25 cellular contexts compared by ENCODE assay signal in genomic region chr14:89123851-89124250, GRCh38.
"Had no signal": no experiment of that assay in that cellular context is flagged by ENCODE, and none has a peak within 500 bp of the region (broad histone marks: within the 10 kb centered on the region; RNA-seq: fewer than 3 reads in every experiment).

No MANE protein-coding gene starts in this region.

- H3K36me3 Mint-ChIP-seq: brain; stimulated activated effector memory CD8-positive, alpha-beta T cell treated with anti-CD3 and anti-CD28 coated beads, Interleukin-12 subunit alpha, Interleukin-12 subunit beta, amount 100 ng/mL, for 72 hours had no signal

- H3K36me3 ChIP-seq: colonic mucosa, stomach, vagina had no signal

- FAIRE-seq: kidney had no signal

- H3K4me1 ChIP-seq: colonic mucosa, parathyroid adenoma, stomach, vagina had no signal

- H3K9me3 ChIP-seq: colonic mucosa, vagina had no signal

- H3K4me3 Mint-ChIP-seq: activated CD4-positive, alpha-beta T cell treated with anti-CD3 and anti-CD28 coated beads, Interleukin-2, amount 10 ng/mL, durations not matched to agents 7 days and 5 days; activated CD8-positive, alpha-beta T cell treated with anti-CD3 and anti-CD28 coated beads, Interleukin-2, amount 10 ng/mL, durations not matched to agents 7 days and 5 days; activated naive CD4-positive, alpha-beta T cell treated with anti-CD3 and anti-CD28 coated beads for 36 hours; activated naive CD8-positive, alpha-beta T cell treated with anti-CD3 and anti-CD28 coated beads, Interleukin-2, amount 50 U/mL, for 24 hours; activated T-cell treated with anti-CD3 and anti-CD28 coated beads, Interleukin-2, amount 50 U/mL, for 4 hours; brain; nephron; stimulated activated effector memory CD8-positive, alpha-beta T cell treated with anti-CD3 and anti-CD28 coated beads, Interleukin-12 subunit alpha, Interleukin-12 subunit beta, amount 100 ng/mL, for 72 hours had no signal

- H3K79me2 ChIP-seq: parathyroid adenoma had no signal

- H3K4me3 ChIP-seq: colonic mucosa, smooth muscle cell, stomach, vagina had no signal

- H3K9me3 Mint-ChIP-seq: activated CD4-positive, alpha-beta T cell treated with anti-CD3 and anti-CD28 coated beads, Interleukin-2, amount 10 ng/mL, durations not matched to agents 7 days and 5 days; stimulated activated effector memory CD8-positive, alpha-beta T cell treated with anti-CD3 and anti-CD28 coated beads, Interleukin-12 subunit alpha, Interleukin-12 subunit beta, amount 100 ng/mL, for 72 hours had no signal

- H2AFZ ChIP-seq: parathyroid adenoma had no signal

- H3K4me2 ChIP-seq: smooth muscle cell had no signal

- H3K4me1 Mint-ChIP-seq: activated CD4-positive, alpha-beta T cell treated with anti-CD3 and anti-CD28 coated beads, Interleukin-2, amount 10 ng/mL, durations not matched to agents 7 days and 5 days; activated naive CD8-positive, alpha-beta T cell treated with anti-CD3 and anti-CD28 coated beads, Interleukin-2, amount 50 U/mL, for 24 hours; stimulated activated effector memory CD8-positive, alpha-beta T cell treated with anti-CD3 and anti-CD28 coated beads, Interleukin-12 subunit alpha, Interleukin-12 subunit beta, amount 100 ng/mL, for 72 hours had no signal

- H3K27ac Mint-ChIP-seq: activated CD4-positive, alpha-beta T cell treated with anti-CD3 and anti-CD28 coated beads, Interleukin-2, amount 10 ng/mL, durations not matched to agents 7 days and 5 days; activated CD8-positive, alpha-beta T cell treated with anti-CD3 and anti-CD28 coated beads, Interleukin-2, amount 10 ng/mL, durations not matched to agents 7 days and 5 days; activated naive CD4-positive, alpha-beta T cell treated with anti-CD3 and anti-CD28 coated beads for 36 hours; activated naive CD8-positive, alpha-beta T cell treated with anti-CD3 and anti-CD28 coated beads, Interleukin-2, amount 50 U/mL, for 24 hours; nephron; stimulated activated effector memory CD8-positive, alpha-beta T cell treated with anti-CD3 and anti-CD28 coated beads, Interleukin-12 subunit alpha, Interleukin-12 subunit beta, amount 100 ng/mL, for 72 hours had no signal

- H3K27me3 Mint-ChIP-seq: brain had no signal

- H3K27me3 ChIP-seq: colonic mucosa, stomach, vagina had no signal

- DNase-seq: activated CD4-positive, alpha-beta T cell treated with anti-CD3 and anti-CD28 coated beads, Interleukin-2, amount 10 ng/mL, durations not matched to agents 7 days and 5 days; activated CD4-positive, CD25-positive, alpha-beta regulatory T cell; activated CD8-positive, alpha-beta T cell treated with anti-CD3 and anti-CD28 coated beads, Interleukin-2, amount 10 ng/mL, durations not matched to agents 7 days and 5 days; activated naive CD4-positive, alpha-beta T cell treated with anti-CD3 and anti-CD28 coated beads for 36 hours; activated naive CD8-positive, alpha-beta T cell treated with anti-CD3 and anti-CD28 coated beads, Interleukin-2, amount 50 U/mL, for 24 hours; activated T-cell treated with anti-CD3 and anti-CD28 coated beads, Interleukin-2, amount 50 U/mL, for 4 hours; anterior cingulate cortex; central memory CD4-positive, alpha-beta T cell; colonic mucosa; erythroblast; foreskin melanocyte; head of caudate nucleus; kidney; midbrain; stimulated activated CD4-positive, alpha-beta T cell treated with anti-CD3 and anti-CD28 coated beads, Interleukin-4, amount 100 ng/mL, for 24 hours; stomach; trophoblast cell had no signal

- ATAC-seq: activated CD8-positive, alpha-beta T cell treated with anti-CD3 and anti-CD28 coated beads, Interleukin-2, amount 10 ng/mL, durations not matched to agents 7 days and 5 days; activated naive CD8-positive, alpha-beta T cell treated with anti-CD3 and anti-CD28 coated beads, Interleukin-2, amount 50 U/mL, for 24 hours; activated T-cell treated with anti-CD3 and anti-CD28 coated beads, Interleukin-2, amount 50 U/mL, for 4 hours; left lobe of liver; sciatic nerve; stimulated activated effector memory CD8-positive, alpha-beta T cell treated with anti-CD3 and anti-CD28 coated beads, Interleukin-12 subunit alpha, Interleukin-12 subunit beta, amount 100 ng/mL, for 72 hours had no signal

- H3K9ac ChIP-seq: parathyroid adenoma had no signal

- H3K27ac ChIP-seq: colonic mucosa, parathyroid adenoma, stomach, vagina had no signal
